25 cellular contexts compared by ENCODE assay signal in the genomic region with DNA sequence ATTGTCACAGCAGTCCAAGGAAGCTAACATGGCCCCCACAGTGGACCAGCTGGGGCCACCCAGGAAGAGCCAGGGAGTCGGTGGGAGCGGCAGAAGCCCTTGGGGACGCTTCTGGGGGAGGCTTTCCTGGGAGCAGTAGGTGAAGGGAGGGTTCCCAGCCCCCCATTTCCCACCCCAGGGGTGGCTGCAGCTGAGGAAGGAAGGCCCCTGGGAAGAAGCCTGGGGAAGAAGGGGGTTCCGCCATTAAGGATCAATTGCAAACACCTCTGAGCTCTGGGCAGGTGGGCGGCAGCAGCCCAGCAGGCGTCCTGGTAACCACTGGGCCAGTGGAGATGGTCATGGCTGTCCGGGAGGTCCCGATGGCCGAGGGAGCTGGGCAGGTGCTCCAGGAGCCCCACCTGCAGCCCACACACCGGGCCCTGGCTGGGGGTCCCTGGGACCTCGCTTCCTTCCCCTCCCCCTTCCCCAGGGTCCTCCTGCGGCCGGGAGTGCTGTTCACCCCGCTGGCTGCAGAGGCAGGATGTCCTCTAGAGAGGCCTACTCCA. TPM values are rescaled to one million over a fixed set of nuclear protein-coding genes. Genes with fewer than 3 reads are reported as not detected.
"Had no signal": no experiment of that assay in that cellular context is flagged by ENCODE, and none has a peak within 500 bp of the region (broad histone marks: within the 10 kb centered on the region; RNA-seq: fewer than 3 reads in every experiment).

No MANE protein-coding gene starts in this region.

- H3K4me3 Mint-ChIP-seq: activated T-cell treated with anti-CD3 and anti-CD28 coated beads, Interleukin-2, amount 50 U/mL, for 72 hours; central memory CD8-positive, alpha-beta T cell; nephron; stimulated activated naive B cell treated with anti-CD40 and anti-IgM and Interleukin-4, amounts not matched to agents 10 μg/mL and 1 μg/mL and 100 μg/mL, for 72 hours had no signal

- DNase-seq: activated CD4-positive, alpha-beta T cell treated with anti-CD3 and anti-CD28 coated beads, Interleukin-2, amount 50 U/mL, for 4 hours; activated effector memory CD4-positive, alpha-beta T cell treated with anti-CD3 and anti-CD28 coated beads, Interleukin-2, amount 50 U/mL, for 16 hours; activated naive CD4-positive, alpha-beta T cell treated with anti-CD3 and anti-CD28 coated beads, Interleukin-2, amount 50 U/mL, for 16 hours; activated T-cell treated with anti-CD3 and anti-CD28 coated beads, Interleukin-2, amount 50 U/mL, for 72 hours; aorta; brain microvascular endothelial cell; effector CD4-positive, alpha-beta T cell; gastrocnemius medialis; head of caudate nucleus; left lung; midbrain; stimulated activated CD4-positive, alpha-beta T cell treated with anti-CD3 and anti-CD28 coated beads, Interleukin-4, amount 100 ng/mL, for 24 hours; stimulated activated naive B cell treated with anti-CD40 and anti-IgM and Interleukin-4, amounts not matched to agents 10 μg/mL and 1 μg/mL and 100 μg/mL, for 72 hours; T-helper 1 cell had no signal

- H3K27me3 ChIP-seq: gastrocnemius medialis had no signal

- H3K9me3 Mint-ChIP-seq: activated T-cell treated with anti-CD3 and anti-CD28 coated beads, Interleukin-2, amount 50 U/mL, for 72 hours; central memory CD8-positive, alpha-beta T cell; nephron; stimulated activated naive B cell treated with anti-CD40 and anti-IgM and Interleukin-4, amounts not matched to agents 10 μg/mL and 1 μg/mL and 100 μg/mL, for 72 hours had no signal

- H3K27ac Mint-ChIP-seq: activated T-cell treated with anti-CD3 and anti-CD28 coated beads, Interleukin-2, amount 50 U/mL, for 72 hours had no signal

- H3K36me3 ChIP-seq: brain microvascular endothelial cell, gastrocnemius medialis, left lung, thoracic aorta, upper lobe of left lung had no signal

- H3K27ac ChIP-seq: brain microvascular endothelial cell, gastrocnemius medialis, left lung, psoas muscle, thoracic aorta, upper lobe of left lung had no signal

- H3K4me1 Mint-ChIP-seq: central memory CD8-positive, alpha-beta T cell; nephron had no signal

- H3K9me3 ChIP-seq: gastrocnemius medialis, left lung, psoas muscle, thoracic aorta, upper lobe of left lung had no signal

- ATAC-seq: activated T-cell treated with anti-CD3 and anti-CD28 coated beads, Interleukin-2, amount 50 U/mL, for 72 hours; gastrocnemius medialis; left lung; sciatic nerve; stimulated activated naive B cell treated with anti-CD40 and anti-IgM and Interleukin-4, amounts not matched to agents 10 μg/mL and 1 μg/mL and 100 μg/mL, for 72 hours had no signal

- H3K36me3 Mint-ChIP-seq: stimulated activated naive B cell treated with anti-CD40 and anti-IgM and Interleukin-4, amounts not matched to agents 10 μg/mL and 1 μg/mL and 100 μg/mL, for 72 hours had no signal

- H3K4me1 ChIP-seq: gastrocnemius medialis, left lung, psoas muscle had no signal

- H3K4me3 ChIP-seq: gastrocnemius medialis, left lung, psoas muscle, smooth muscle cell, thoracic aorta, upper lobe of left lung had no signal

RNA-seq across cellular contexts. Expression of gene PERCC1, which starts 0.6 kb away (rescaled TPM):
- total RNA-seq: aorta, gastrocnemius medialis, kidney epithelial cell, lung microvascular endothelial cell, osteoblast, psoas muscle, sciatic nerve, smooth muscle cell, thoracic aorta had no signal
- polyA plus RNA-seq: aorta, esophagus, smooth muscle cell had no signal

RNA-seq across cellular contexts. Expression of gene CCDC154, which starts 14.1 kb away (rescaled TPM):
- total RNA-seq: smooth muscle cell had no signal
